Comparison of ENCODE assay signal across 9 cellular contexts in the genomic region with DNA sequence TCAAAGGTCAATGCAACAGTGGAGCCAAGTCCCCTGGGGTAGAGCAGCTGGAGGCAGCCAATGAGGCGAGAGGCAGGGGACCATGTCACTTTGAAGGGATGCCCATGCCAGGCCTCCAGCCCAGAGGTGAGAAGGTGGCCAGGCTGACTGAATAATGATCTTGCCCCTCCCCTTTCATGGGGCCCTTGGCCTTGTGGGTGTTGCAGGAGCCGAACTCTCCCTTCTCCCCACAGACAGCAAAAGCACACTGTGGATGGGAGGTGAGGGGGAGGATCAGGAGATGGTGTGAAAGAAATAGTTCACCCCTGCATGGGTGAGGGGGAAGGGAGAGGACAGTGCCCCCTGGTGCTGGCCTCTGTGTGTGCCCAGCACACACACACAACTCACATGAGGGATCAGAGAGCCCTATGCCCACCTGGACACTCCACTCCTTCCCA. TPM values are rescaled to one million over a fixed set of nuclear protein-coding genes. Genes with fewer than 3 reads are reported as not detected.
A peak's percentile ranks its signal among the peaks of the same experiment; 100 is the strongest.
DNase-seq lines count a peak whose midpoint lies in the region; ATAC-seq and TF ChIP-seq lines count a peak whose summit lies in the region.
"Had no signal": no experiment of that assay in that cellular context is flagged by ENCODE, and none has a peak within 500 bp of the region (broad histone marks: within the 10 kb centered on the region; RNA-seq: fewer than 3 reads in every experiment).

No MANE protein-coding gene starts in this region.

- H3K4me3 Mint-ChIP-seq in activated T-helper 2 cell treated with anti-CD3 and anti-CD28 coated beads, Interferon-gamma antibody, Interleukin-2, Interleukin-4, amounts not matched to agents 10 μg/mL and 5 μg/mL and 100 μg/mL, durations not matched to agents 14 hours and 24 hours and 36 hours (ENCODE audit: low read depth): peak overlapping the region; percentile 32

- H3K4me3 ChIP-seq in BLaER1: no peak overlapping the region
- H3K4me3 ChIP-seq in HCT116 (replicated peaks in 1 of 2; ENCODE audit: low read depth in 1 of 2, low read length in 2 of 2): no peak overlapping the region
- H3K4me3 ChIP-seq in stomach: no peak overlapping the region

- intact Hi-C loops in HCT116 (cut with micrococcal nuclease): no loop called here
- intact Hi-C loops in activated T-helper 2 cell treated with anti-CD3 and anti-CD28 coated beads, Interferon-gamma antibody, Interleukin-2, Interleukin-4, amounts not matched to agents 10 μg/mL and 5 μg/mL and 100 μg/mL, durations not matched to agents 14 hours and 24 hours and 36 hours (cut with micrococcal nuclease): loop anchor here (5.0 kb wide), 1 partner anchor 55 kb away; no protein-coding TSS in a partner anchor
- intact Hi-C loops in stomach (cut with DNase I; ENCODE audit: low total_unique reads): no loop called here
- intact Hi-C loops in posterior vena cava (cut with DNase I): no loop called here

- POLR2A ChIA-PET in HCT116 (lab: Charles Lee): no interaction called here

- H3K9me3 Mint-ChIP-seq in activated T-helper 2 cell treated with anti-CD3 and anti-CD28 coated beads, Interferon-gamma antibody, Interleukin-2, Interleukin-4, amounts not matched to agents 10 μg/mL and 5 μg/mL and 100 μg/mL, durations not matched to agents 14 hours and 24 hours and 36 hours: no peaks in the 10 kb centered on the region

- H3K36me3 Mint-ChIP-seq in activated T-helper 2 cell treated with anti-CD3 and anti-CD28 coated beads, Interferon-gamma antibody, Interleukin-2, Interleukin-4, amounts not matched to agents 10 μg/mL and 5 μg/mL and 100 μg/mL, durations not matched to agents 14 hours and 24 hours and 36 hours (ENCODE audit: low read depth): no peaks in the 10 kb centered on the region

- H3K4me1 Mint-ChIP-seq in activated T-helper 2 cell treated with anti-CD3 and anti-CD28 coated beads, Interferon-gamma antibody, Interleukin-2, Interleukin-4, amounts not matched to agents 10 μg/mL and 5 μg/mL and 100 μg/mL, durations not matched to agents 14 hours and 24 hours and 36 hours (ENCODE audit: low read depth): peaks cover 77% of the 10 kb centered on the region

- H4K20me1 ChIP-seq in BLaER1 (no peaks in the 10 kb centered on the region), HCT116 (ENCODE audit: insufficient read depth) (no peaks in the 10 kb centered on the region)

- peak overlapping the region; percentile 95 for H3K27ac Mint-ChIP-seq in activated T-helper 2 cell treated with anti-CD3 and anti-CD28 coated beads, Interferon-gamma antibody, Interleukin-2, Interleukin-4, amounts not matched to agents 10 μg/mL and 5 μg/mL and 100 μg/mL, durations not matched to agents 14 hours and 24 hours and 36 hours

- H2AFZ ChIP-seq in HCT116 (ENCODE audit: low read depth, low read length, poor library complexity, severe bottlenecking): no peak overlapping the region

- H3K36me3 ChIP-seq in BLaER1: no peaks in the 10 kb centered on the region
- no peaks in the 10 kb centered on the region for H3K36me3 ChIP-seq in HCT116 (ENCODE audit: control insufficient read depth in 1 of 2, insufficient read depth in 2 of 2, low read length in 2 of 2)
- H3K36me3 ChIP-seq in stomach: no peaks in the 10 kb centered on the region

- no peak for TF ChIP-seq RAD21 in HCT116 (IDR thresholded peaks at IDR 0.05; ENCODE audit: low read depth)

- peaks cover 100% of the 10 kb centered on the region for H3K4me1 ChIP-seq in BLaER1
- peaks cover 18 to 47% of the 10 kb centered on the region in 2 experiments for H3K4me1 ChIP-seq in HCT116 (ENCODE audit: control insufficient read depth in 1 of 2, insufficient read depth in 2 of 2, low read length in 2 of 2)
- peaks cover 5 to 25% (median 15%) of the 10 kb centered on the region in 4 donors for H3K4me1 ChIP-seq in stomach

- H3K27me3 ChIP-seq in BLaER1: no peaks in the 10 kb centered on the region
- peaks cover 40% of the 10 kb centered on the region; the same call in 1 of the 2 replicates for H3K27me3 ChIP-seq in HCT116 (ENCODE audit: insufficient read depth, low read length)
- H3K27me3 ChIP-seq in stomach: peaks cover 10 to 83% (median 39%) of the 10 kb centered on the region in 3 donors

- H3K9me2 ChIP-seq in HCT116 (ENCODE audit: insufficient read depth): no peaks in the 10 kb centered on the region

- BruUV-seq in HCT116 (replicated peaks; lab: Mats Ljungman, UMichigan): no TSS peak

- CTCF ChIA-PET in HCT116 (lab: Charles Lee): no interaction called here

- TF ChIP-seq POLR2A in HCT116 (IDR thresholded peaks at IDR 0.05; ENCODE audit: borderline replicate concordance, extremely low read depth, insufficient read depth, insufficient read length) (no peak), stomach (IDR thresholded peaks at IDR 0.05) (no peak)

- no peak for DNase-seq in HCT116 (ENCODE audit: low read depth, low spot score)
- DNase-seq in activated T-helper 2 cell treated with anti-CD3 and anti-CD28 coated beads, Interferon-gamma antibody, Interleukin-2, Interleukin-4, amounts not matched to agents 10 μg/mL and 5 μg/mL and 100 μg/mL, durations not matched to agents 14 hours and 24 hours and 36 hours (ENCODE audit: low spot score): no peak
- no peak for DNase-seq in left lobe of liver (ENCODE audit: low spot score)
- no peak for DNase-seq in NCI-H226
- no peak for DNase-seq in NCI-H774 (lab: John Stamatoyannopoulos, UW)
- no peak for DNase-seq in stomach
- no peak for DNase-seq in posterior vena cava (ENCODE audit: low spot score)
- DNase-seq: retina had no signal

- no peaks in the 10 kb centered on the region for H3K79me2 ChIP-seq in HCT116 (ENCODE audit: insufficient read depth, low read length)

- TF ChIP-seq CTCF in HCT116 (IDR thresholded peaks at IDR 0.05 in 2 of 3, conservative IDR thresholded peaks at IDR 0.05 in 1 of 3; ENCODE audit: borderline replicate concordance in 1 of 3, insufficient read depth in 1 of 3, low read depth in 2 of 3, low read length in 2 of 3) (peak in 2 of 3 experiments; percentile 78 to 84; a peak in 5 of 6 replicates), stomach (IDR thresholded peaks at IDR 0.05) (peak in 1 of 7 experiments; percentile 7)

- peak; percentile 56 for ATAC-seq in HCT116
- ATAC-seq in left lobe of liver: peak; percentile 30

- RAD21 ChIA-PET in HCT116 (lab: Charles Lee; ENCODE audit: low non-redundant PET in 1 of 2, low total read pairs in 2 of 2, uncharacterized antibody in 2 of 2, unreplicated experiment in 2 of 2): no interaction called here

- H3K27ac ChIP-seq in BLaER1 (peak overlapping the region; percentile 14; the same call in 1 of the 2 replicates), HCT116 (ENCODE audit: low read depth, low read length) (no peak overlapping the region), stomach (no peak overlapping the region)

- peaks cover 4% of the 10 kb centered on the region for H3K27me3 Mint-ChIP-seq in activated T-helper 2 cell treated with anti-CD3 and anti-CD28 coated beads, Interferon-gamma antibody, Interleukin-2, Interleukin-4, amounts not matched to agents 10 μg/mL and 5 μg/mL and 100 μg/mL, durations not matched to agents 14 hours and 24 hours and 36 hours (ENCODE audit: low read depth)

- no peak for TF ChIP-seq EP300 in stomach (IDR thresholded peaks at IDR 0.05)

- no peak overlapping the region for H3K9ac ChIP-seq in BLaER1
- H3K9ac ChIP-seq in HCT116 (ENCODE audit: low read length): no peak overlapping the region

- no peaks in the 10 kb centered on the region for H3K9me3 ChIP-seq in BLaER1
- no peaks in the 10 kb centered on the region for H3K9me3 ChIP-seq in HCT116 (ENCODE audit: control insufficient read depth in 1 of 2, insufficient read depth in 1 of 2, low read depth in 1 of 2, low read length in 2 of 2)
- H3K9me3 ChIP-seq in stomach: no peaks in the 10 kb centered on the region

- H3K4me2 ChIP-seq in BLaER1 (peak overlapping the region; percentile 82), HCT116 (ENCODE audit: low read length) (no peak overlapping the region)

- 42 to 63% (median 56%) methylated on average over 2 of the region's 2 CpGs for WGBS in stomach, 5 donors

TF ChIP-seq in HCT116, 20 proteins besides CTCF, POLR2A, EP300 and RAD21 (continues in another document):
- no peak for TF ChIP-seq SP1 (IDR thresholded peaks at IDR 0.05; ENCODE audit: low read depth)
- TF ChIP-seq ZFX (IDR thresholded peaks at IDR 0.05): no peak
- no peak for TF ChIP-seq ELF1 (IDR thresholded peaks at IDR 0.05; ENCODE audit: borderline replicate concordance, low read depth)
- TF ChIP-seq, protein P1, sequence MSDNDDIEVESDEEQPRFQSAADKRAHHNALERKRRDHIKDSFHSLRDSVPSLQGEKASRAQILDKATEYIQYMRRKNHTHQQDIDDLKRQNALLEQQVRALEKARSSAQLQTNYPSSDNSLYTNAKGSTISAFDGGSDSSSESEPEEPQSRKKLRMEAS (IDR thresholded peaks at IDR 0.05): no peak

RNA-seq across cellular contexts. Expression of a gene that starts 15.8 kb away (rescaled TPM):
- 0.20 TPM for total RNA-seq in HCT116 (2021; ENCODE audit: unreplicated experiment)
- not detected in 2 replicates for polyA plus RNA-seq in HCT116 (2012)
- total RNA-seq in activated T-helper 2 cell treated with anti-CD3 and anti-CD28 coated beads, Interferon-gamma antibody, Interleukin-2, Interleukin-4, amounts not matched to agents 10 μg/mL and 5 μg/mL and 100 μg/mL, durations not matched to agents 14 hours and 24 hours and 36 hours: 40.4 and 40.6 TPM in 2 replicates
- total RNA-seq in left lobe of liver: 0.38 TPM
- under 1 TPM in 2 of 5 donors, not detected in 3; 0.29 to 0.55 TPM for total RNA-seq in stomach
- polyA plus RNA-seq in stomach: under 1 TPM; 0.10 to 0.92 (median 0.31) TPM
- total RNA-seq in posterior vena cava: under 1 TPM; 0.48 to 0.65 TPM

RNA-seq across cellular contexts. Expression of a gene that starts 23.3 kb away (rescaled TPM):
- total RNA-seq in HCT116 (2021; ENCODE audit: unreplicated experiment) (12.4 TPM), left lobe of liver (2.2 TPM), stomach (10 to 100 TPM in 1 of 5 donors, 1 to 10 TPM in 4; 2.9 to 14.3 (median 6.7) TPM), posterior vena cava (10 to 100 TPM; 10.7 to 13.8 TPM)
- 14.0 and 15.6 TPM in 2 replicates for polyA plus RNA-seq in HCT116 (2012)
- 9.8 and 11.3 TPM in 2 replicates for total RNA-seq in activated T-helper 2 cell treated with anti-CD3 and anti-CD28 coated beads, Interferon-gamma antibody, Interleukin-2, Interleukin-4, amounts not matched to agents 10 μg/mL and 5 μg/mL and 100 μg/mL, durations not matched to agents 14 hours and 24 hours and 36 hours
- polyA plus RNA-seq in stomach: 10 to 100 TPM in 1 of 3 donors, 1 to 10 TPM in 2; 5.4 to 11.5 (median 5.8) TPM

Comparison
In these comparisons a context has a peak if more than half of its experiments do, and no peak if none do; other contexts are left out.
1. RNA of a gene that starts 15.8 kb away (total RNA-seq): 40.4 to 40.6 TPM in activated T-helper 2 cell treated with anti-CD3 and anti-CD28 coated beads, Interferon-gamma antibody, Interleukin-2, Interleukin-4, amounts not matched to agents 10 μg/mL and 5 μg/mL and 100 μg/mL, durations not matched to agents 14 hours and 24 hours and 36 hours; 0.48 to 0.65 TPM in posterior vena cava, 0.38 TPM in left lobe of liver (single experiment), 0.20 TPM in HCT116 (single experiment) and 0.29 to 0.55 TPM in stomach; every median in the first group is over 10 times any median in the second.